22 cellular contexts compared by ENCODE assay signal in the genomic region with DNA sequence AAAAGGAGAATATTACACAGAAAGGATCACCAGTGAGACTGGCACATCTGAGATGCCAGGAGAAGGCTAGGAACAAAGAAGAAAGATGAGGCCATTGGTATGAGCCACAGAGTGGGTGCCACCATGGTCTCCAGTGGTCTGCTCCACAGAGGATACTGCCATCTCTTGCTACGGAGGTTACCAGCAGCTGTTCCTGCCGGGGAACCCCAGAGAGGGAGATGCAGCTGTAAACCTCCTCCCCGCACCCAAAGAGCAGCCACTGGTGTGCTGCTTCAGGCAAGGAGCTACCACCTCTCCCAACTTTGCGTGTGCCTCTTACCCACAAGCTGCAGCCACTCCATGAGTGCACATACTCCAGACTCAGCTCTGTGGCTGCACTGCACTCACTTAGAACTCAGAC.
"Had no signal": no experiment of that assay in that cellular context is flagged by ENCODE, and none has a peak within 500 bp of the region (broad histone marks: within the 10 kb centered on the region; RNA-seq: fewer than 3 reads in every experiment).

No MANE protein-coding gene starts in this region.

- H3K27me3 Mint-ChIP-seq: IgD-negative memory B cell had no signal

- H3K4me3 Mint-ChIP-seq: activated naive CD4-positive, alpha-beta T cell treated with anti-CD3 and anti-CD28 coated beads for 36 hours; activated naive CD8-positive, alpha-beta T cell treated with anti-CD3 and anti-CD28 coated beads for 36 hours; activated T-helper 17 cell treated with anti-CD3 and anti-CD28 coated beads, Interleukin-2, amount 50 U/mL, for 72 hours; IgD-negative memory B cell; T-helper 2 cell treated with Interferon-gamma antibody and Interleukin-4, amounts not matched to agents 5 μg/mL and 100 μg/mL, for 36 hours had no signal

- H3K27ac Mint-ChIP-seq: activated naive CD4-positive, alpha-beta T cell treated with anti-CD3 and anti-CD28 coated beads for 36 hours; activated naive CD8-positive, alpha-beta T cell treated with anti-CD3 and anti-CD28 coated beads for 36 hours; activated T-helper 17 cell treated with anti-CD3 and anti-CD28 coated beads, Interleukin-2, amount 50 U/mL, for 72 hours; IgD-negative memory B cell; T-helper 2 cell treated with Interferon-gamma antibody and Interleukin-4, amounts not matched to agents 5 μg/mL and 100 μg/mL, for 36 hours had no signal

- H3K9me3 ChIP-seq: SJSA1 had no signal

- H3K36me3 ChIP-seq: brain microvascular endothelial cell, SJSA1 had no signal

- H3K36me3 Mint-ChIP-seq: activated naive CD8-positive, alpha-beta T cell treated with anti-CD3 and anti-CD28 coated beads for 36 hours; IgD-negative memory B cell had no signal

- H3K4me1 ChIP-seq: SJSA1 had no signal

- ATAC-seq: activated CD4-positive, CD25-positive, alpha-beta regulatory T cell treated with anti-CD3 and anti-CD28 coated beads, Interleukin-2, amount 50 U/mL, for 24 hours; activated T-helper 17 cell treated with anti-CD3 and anti-CD28 coated beads, Interleukin-2, amount 50 U/mL, for 72 hours; SK-N-SH treated with all-trans-retinoic acid at 6 μM for 48 hours had no signal

- H3K27me3 ChIP-seq: brain microvascular endothelial cell, SJSA1 had no signal

- DNase-seq: activated CD4-positive, alpha-beta T cell treated with anti-CD3 and anti-CD28 coated beads for 4 hours; activated gamma-delta T cell; activated naive CD8-positive, alpha-beta T cell treated with anti-CD3 and anti-CD28 coated beads for 36 hours; activated T-cell treated with anti-CD3 and anti-CD28 coated beads for 4 hours; brain microvascular endothelial cell; KG1; NCI-H1048; NCI-H1417; NCI-H2029; NCI-H345; NCI-H510A; NCI-H526 treated with DMSO at 0.1 percent for 48 hours; NCI-H82; SHP77; SW 1271 had no signal

- H3K27ac ChIP-seq: brain microvascular endothelial cell, SJSA1 had no signal

- H3K4me1 Mint-ChIP-seq: activated naive CD8-positive, alpha-beta T cell treated with anti-CD3 and anti-CD28 coated beads for 36 hours; activated T-helper 17 cell treated with anti-CD3 and anti-CD28 coated beads, Interleukin-2, amount 50 U/mL, for 72 hours; IgD-negative memory B cell had no signal

- H3K4me3 ChIP-seq: SJSA1 had no signal
